ENCODE assay signal across 17 cellular contexts in genomic region chr3:194736896-194737600, GRCh38. TPM values are rescaled to one million over a fixed set of nuclear protein-coding genes. Genes with fewer than 3 reads are reported as not detected.
DNase-seq lines count a peak whose midpoint lies in the region; ATAC-seq and TF ChIP-seq lines count a peak whose summit lies in the region.
"Had no signal": no experiment of that assay in that cellular context is flagged by ENCODE, and none has a peak within 500 bp of the region (broad histone marks: within the 10 kb centered on the region; RNA-seq: fewer than 3 reads in every experiment).

No MANE protein-coding gene starts in this region.

- POLR2A ChIA-PET in activated CD4-positive, alpha-beta T cell treated with anti-CD3 and anti-CD28 coated beads for 36 hours (lab: Charles Lee): no interaction called here

- CTCF ChIA-PET in activated CD4-positive, alpha-beta T cell treated with anti-CD3 and anti-CD28 coated beads for 36 hours (lab: Charles Lee): interaction anchor here (0.6 to 1.1 kb wide), 3 partner anchors 33 to 455 kb away, joined by 3 to 4 read pairs (median 4); no protein-coding TSS in a partner anchor

- H3K36me3 Mint-ChIP-seq in stimulated activated memory B cell treated with anti-CD40 and anti-IgM and Interleukin-4, amounts not matched to agents 10 μg/mL and 1 μg/mL and 100 μg/mL, for 72 hours: no peaks in the 10 kb centered on the region
- H3K36me3 Mint-ChIP-seq in GM23338 (ENCODE audit: low read depth): no peaks in the 10 kb centered on the region
- H3K36me3 Mint-ChIP-seq in activated CD4-positive, alpha-beta T cell treated with anti-CD3 and anti-CD28 coated beads for 36 hours (ENCODE audit: low read depth): no peaks in the 10 kb centered on the region
- H3K36me3 Mint-ChIP-seq: activated CD8-positive, alpha-beta memory T cell treated with anti-CD3 and anti-CD28 coated beads, Interleukin-2, amount 10 ng/mL, durations not matched to agents 7 days and 5 days had no signal

- H3K27me3 Mint-ChIP-seq in stimulated activated memory B cell treated with anti-CD40 and anti-IgM and Interleukin-4, amounts not matched to agents 10 μg/mL and 1 μg/mL and 100 μg/mL, for 72 hours: no peaks in the 10 kb centered on the region
- H3K27me3 Mint-ChIP-seq in GM23338 (ENCODE audit: insufficient read depth, low read depth, poor library complexity): peaks cover 5% of the 10 kb centered on the region
- H3K27me3 Mint-ChIP-seq in activated CD4-positive, alpha-beta T cell treated with anti-CD3 and anti-CD28 coated beads for 36 hours: peaks cover 22% of the 10 kb centered on the region

- H3K4me3 ChIP-seq in GM23338: no peak overlapping the region
- H3K4me3 ChIP-seq: lung, MG63 had no signal

- peaks cover 8% of the 10 kb centered on the region for H3K4me1 Mint-ChIP-seq in stimulated activated memory B cell treated with anti-CD40 and anti-IgM and Interleukin-4, amounts not matched to agents 10 μg/mL and 1 μg/mL and 100 μg/mL, for 72 hours
- peaks cover 9% of the 10 kb centered on the region for H3K4me1 Mint-ChIP-seq in GM23338
- no peaks in the 10 kb centered on the region for H3K4me1 Mint-ChIP-seq in activated CD4-positive, alpha-beta T cell treated with anti-CD3 and anti-CD28 coated beads for 36 hours

- no peak overlapping the region for H3K27ac ChIP-seq in GM23338 (ENCODE audit: low read depth)
- H3K27ac ChIP-seq: 22Rv1 had no signal

- TF ChIP-seq CTCF in GM23338 (conservative IDR thresholded peaks at IDR 0.05; ENCODE audit: low read depth in 2 of 2): no peak

- ATAC-seq in HG03342 (IDR thresholded peaks at IDR 0.05; ENCODE audit: unreplicated experiment) (peak; percentile 80), GM23338 (no peak)
- ATAC-seq in stimulated activated memory B cell treated with anti-CD40 and anti-IgM and Interleukin-4, amounts not matched to agents 10 μg/mL and 1 μg/mL and 100 μg/mL, for 72 hours: peak; percentile 91
- no peak for ATAC-seq in activated CD4-positive, alpha-beta T cell treated with anti-CD3 and anti-CD28 coated beads for 36 hours
- ATAC-seq: activated CD8-positive, alpha-beta memory T cell treated with anti-CD3 and anti-CD28 coated beads, Interleukin-2, amount 10 ng/mL, durations not matched to agents 7 days and 5 days had no signal

- H3F3A ChIP-seq in GM23338 (replicated peaks; ENCODE audit: low read depth): no peaks in the 10 kb centered on the region

- no peaks in the 10 kb centered on the region for H4K20me1 ChIP-seq in GM23338 (replicated peaks; ENCODE audit: insufficient read depth)

- no peaks in the 10 kb centered on the region for H3K9me3 Mint-ChIP-seq in stimulated activated memory B cell treated with anti-CD40 and anti-IgM and Interleukin-4, amounts not matched to agents 10 μg/mL and 1 μg/mL and 100 μg/mL, for 72 hours
- peaks cover 2% of the 10 kb centered on the region; the same call in 2 of the 3 replicates for H3K9me3 Mint-ChIP-seq in GM23338
- peaks cover 2% of the 10 kb centered on the region for H3K9me3 Mint-ChIP-seq in activated CD4-positive, alpha-beta T cell treated with anti-CD3 and anti-CD28 coated beads for 36 hours (ENCODE audit: low read depth)

- H3K9me2 ChIP-seq in GM23338 (ENCODE audit: insufficient read depth): no peaks in the 10 kb centered on the region

- H3K4me2 ChIP-seq in GM23338: no peak overlapping the region

- H3K79me2 ChIP-seq in GM23338 (replicated peaks; ENCODE audit: insufficient read depth): no peaks in the 10 kb centered on the region

- no peaks in the 10 kb centered on the region for H3K36me3 ChIP-seq in GM23338 (ENCODE audit: insufficient read depth)
- H3K36me3 ChIP-seq: MG63 had no signal

- no peak overlapping the region for H3K4me3 Mint-ChIP-seq in stimulated activated memory B cell treated with anti-CD40 and anti-IgM and Interleukin-4, amounts not matched to agents 10 μg/mL and 1 μg/mL and 100 μg/mL, for 72 hours
- H3K4me3 Mint-ChIP-seq in GM23338: no peak overlapping the region
- H3K4me3 Mint-ChIP-seq in activated CD4-positive, alpha-beta T cell treated with anti-CD3 and anti-CD28 coated beads for 36 hours: no peak overlapping the region
- H3K4me3 Mint-ChIP-seq: activated CD8-positive, alpha-beta memory T cell treated with anti-CD3 and anti-CD28 coated beads, Interleukin-2, amount 10 ng/mL, durations not matched to agents 7 days and 5 days had no signal

- DNase-seq in NCI-H1694 treated with DMSO at 0.1 percent for 48 hours (lab: John Stamatoyannopoulos, UW): peak; percentile 17
- DNase-seq in NCI-H1694 (lab: John Stamatoyannopoulos, UW): no peak
- DNase-seq in SIG-M5 treated with dmso at 0.1 percent for 504 hours (lab: John Stamatoyannopoulos, UW; ENCODE audit: unreplicated experiment): peak; percentile 98
- DNase-seq in GM23338 (ENCODE audit: low spot score): no peak
- no peak for DNase-seq in NCI-H748 (lab: John Stamatoyannopoulos, UW; ENCODE audit: unreplicated experiment)
- no peak for DNase-seq in activated CD4-positive, alpha-beta T cell treated with anti-CD3 and anti-CD28 coated beads for 36 hours
- DNase-seq: activated CD8-positive, alpha-beta memory T cell treated with anti-CD3 and anti-CD28 coated beads, Interleukin-2, amount 10 ng/mL, durations not matched to agents 7 days and 5 days; amniotic stem cell; DMS79 treated with DMSO at 0.1 percent for 48 hours; effector CD8-positive, alpha-beta T cell; head of caudate nucleus; MG63; NCI-H748 treated with DMSO at 0.1 percent for 48 hours had no signal

- no peaks in the 10 kb centered on the region for H3K27me3 ChIP-seq in GM23338 (ENCODE audit: insufficient read depth)
- H3K27me3 ChIP-seq: MG63 had no signal

- no peak overlapping the region for H3K27ac Mint-ChIP-seq in stimulated activated memory B cell treated with anti-CD40 and anti-IgM and Interleukin-4, amounts not matched to agents 10 μg/mL and 1 μg/mL and 100 μg/mL, for 72 hours
- H3K27ac Mint-ChIP-seq in GM23338: no peak overlapping the region
- no peak overlapping the region for H3K27ac Mint-ChIP-seq in activated CD4-positive, alpha-beta T cell treated with anti-CD3 and anti-CD28 coated beads for 36 hours
- H3K27ac Mint-ChIP-seq: activated CD8-positive, alpha-beta memory T cell treated with anti-CD3 and anti-CD28 coated beads, Interleukin-2, amount 10 ng/mL, durations not matched to agents 7 days and 5 days had no signal

- intact Hi-C loops in activated CD4-positive, alpha-beta T cell treated with anti-CD3 and anti-CD28 coated beads for 36 hours (cut with DNase I, micrococcal nuclease): no loop called here

- H2AFZ ChIP-seq in GM23338: no peak overlapping the region

- no peaks in the 10 kb centered on the region for H3K4me1 ChIP-seq in GM23338 (ENCODE audit: insufficient read depth)

TF ChIP-seq in GM23338, 12 proteins besides CTCF, POLR2A, EP300 and RAD21 (continues in another document):
- TF ChIP-seq EZH2phosphoT487 (IDR thresholded peaks at IDR 0.05; ENCODE audit: unreplicated experiment): no peak
- TF ChIP-seq, protein P1, sequence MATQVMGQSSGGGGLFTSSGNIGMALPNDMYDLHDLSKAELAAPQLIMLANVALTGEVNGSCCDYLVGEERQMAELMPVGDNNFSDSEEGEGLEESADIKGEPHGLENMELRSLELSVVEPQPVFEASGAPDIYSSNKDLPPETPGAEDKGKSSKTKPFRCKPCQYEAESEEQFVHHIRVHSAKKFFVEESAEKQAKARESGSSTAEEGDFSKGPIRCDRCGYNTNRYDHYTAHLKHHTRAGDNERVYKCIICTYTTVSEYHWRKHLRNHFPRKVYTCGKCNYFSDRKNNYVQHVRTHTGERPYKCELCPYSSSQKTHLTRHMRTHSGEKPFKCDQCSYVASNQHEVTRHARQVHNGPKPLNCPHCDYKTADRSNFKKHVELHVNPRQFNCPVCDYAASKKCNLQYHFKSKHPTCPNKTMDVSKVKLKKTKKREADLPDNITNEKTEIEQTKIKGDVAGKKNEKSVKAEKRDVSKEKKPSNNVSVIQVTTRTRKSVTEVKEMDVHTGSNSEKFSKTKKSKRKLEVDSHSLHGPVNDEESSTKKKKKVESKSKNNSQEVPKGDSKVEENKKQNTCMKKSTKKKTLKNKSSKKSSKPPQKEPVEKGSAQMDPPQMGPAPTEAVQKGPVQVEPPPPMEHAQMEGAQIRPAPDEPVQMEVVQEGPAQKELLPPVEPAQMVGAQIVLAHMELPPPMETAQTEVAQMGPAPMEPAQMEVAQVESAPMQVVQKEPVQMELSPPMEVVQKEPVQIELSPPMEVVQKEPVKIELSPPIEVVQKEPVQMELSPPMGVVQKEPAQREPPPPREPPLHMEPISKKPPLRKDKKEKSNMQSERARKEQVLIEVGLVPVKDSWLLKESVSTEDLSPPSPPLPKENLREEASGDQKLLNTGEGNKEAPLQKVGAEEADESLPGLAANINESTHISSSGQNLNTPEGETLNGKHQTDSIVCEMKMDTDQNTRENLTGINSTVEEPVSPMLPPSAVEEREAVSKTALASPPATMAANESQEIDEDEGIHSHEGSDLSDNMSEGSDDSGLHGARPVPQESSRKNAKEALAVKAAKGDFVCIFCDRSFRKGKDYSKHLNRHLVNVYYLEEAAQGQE (IDR thresholded peaks at IDR 0.05; ENCODE audit: unreplicated experiment): no peak
- no peak for TF ChIP-seq POLR2AphosphoS5 (IDR thresholded peaks at IDR 0.05; ENCODE audit: low read depth)
- no peak for TF ChIP-seq STAT1 (IDR thresholded peaks at IDR 0.05; ENCODE audit: unreplicated experiment)
- TF ChIP-seq NANOG (IDR thresholded peaks at IDR 0.05; ENCODE audit: borderline replicate concordance): no peak
- TF ChIP-seq, protein P2, sequence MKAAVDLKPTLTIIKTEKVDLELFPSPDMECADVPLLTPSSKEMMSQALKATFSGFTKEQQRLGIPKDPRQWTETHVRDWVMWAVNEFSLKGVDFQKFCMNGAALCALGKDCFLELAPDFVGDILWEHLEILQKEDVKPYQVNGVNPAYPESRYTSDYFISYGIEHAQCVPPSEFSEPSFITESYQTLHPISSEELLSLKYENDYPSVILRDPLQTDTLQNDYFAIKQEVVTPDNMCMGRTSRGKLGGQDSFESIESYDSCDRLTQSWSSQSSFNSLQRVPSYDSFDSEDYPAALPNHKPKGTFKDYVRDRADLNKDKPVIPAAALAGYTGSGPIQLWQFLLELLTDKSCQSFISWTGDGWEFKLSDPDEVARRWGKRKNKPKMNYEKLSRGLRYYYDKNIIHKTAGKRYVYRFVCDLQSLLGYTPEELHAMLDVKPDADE (IDR thresholded peaks at IDR 0.05): no peak
- no peak for TF ChIP-seq EZH2 (IDR thresholded peaks at IDR 0.05; ENCODE audit: low read depth, unreplicated experiment)
- no peak for TF ChIP-seq CREB1 (CRISPR knock-in tag; IDR thresholded peaks at IDR 0.05; ENCODE audit: low read depth)

RNA-seq across cellular contexts. Expression of gene FAM43A, which starts 51.4 kb away (rescaled TPM):
- total RNA-seq in GM23338 (2014; rRNA removed; shearing (Covaris generic)): 3.3 and 6.4 TPM in 2 replicates
- 2.4 and 2.5 TPM in 2 replicates for polyA plus RNA-seq in GM23338 (2016; fragmentation: Nextera tagmentation; extraction: Ambion mirVana)
- total RNA-seq in activated CD4-positive, alpha-beta T cell treated with anti-CD3 and anti-CD28 coated beads for 36 hours: 1 to 10 TPM; 5.0 to 5.1 TPM

Comparison
In these comparisons a context has a peak if more than half of its experiments do, and no peak if none do; other contexts are left out.
1. DNase-seq: peak in NCI-H1694 treated with DMSO at 0.1 percent for 48 hours (single experiment) and SIG-M5 treated with dmso at 0.1 percent for 504 hours (single experiment); none in NCI-H1694 (single experiment), GM23338 (single experiment), NCI-H748 (single experiment) and activated CD4-positive, alpha-beta T cell treated with anti-CD3 and anti-CD28 coated beads for 36 hours (single experiment).
2. ATAC-seq: peak in HG03342 (single experiment) and stimulated activated memory B cell treated with anti-CD40 and anti-IgM and Interleukin-4, amounts not matched to agents 10 μg/mL and 1 μg/mL and 100 μg/mL, for 72 hours (single experiment); none in GM23338 (single experiment) and activated CD4-positive, alpha-beta T cell treated with anti-CD3 and anti-CD28 coated beads for 36 hours (single experiment).